7 cellular contexts compared by ENCODE assay signal in the genomic region with DNA sequence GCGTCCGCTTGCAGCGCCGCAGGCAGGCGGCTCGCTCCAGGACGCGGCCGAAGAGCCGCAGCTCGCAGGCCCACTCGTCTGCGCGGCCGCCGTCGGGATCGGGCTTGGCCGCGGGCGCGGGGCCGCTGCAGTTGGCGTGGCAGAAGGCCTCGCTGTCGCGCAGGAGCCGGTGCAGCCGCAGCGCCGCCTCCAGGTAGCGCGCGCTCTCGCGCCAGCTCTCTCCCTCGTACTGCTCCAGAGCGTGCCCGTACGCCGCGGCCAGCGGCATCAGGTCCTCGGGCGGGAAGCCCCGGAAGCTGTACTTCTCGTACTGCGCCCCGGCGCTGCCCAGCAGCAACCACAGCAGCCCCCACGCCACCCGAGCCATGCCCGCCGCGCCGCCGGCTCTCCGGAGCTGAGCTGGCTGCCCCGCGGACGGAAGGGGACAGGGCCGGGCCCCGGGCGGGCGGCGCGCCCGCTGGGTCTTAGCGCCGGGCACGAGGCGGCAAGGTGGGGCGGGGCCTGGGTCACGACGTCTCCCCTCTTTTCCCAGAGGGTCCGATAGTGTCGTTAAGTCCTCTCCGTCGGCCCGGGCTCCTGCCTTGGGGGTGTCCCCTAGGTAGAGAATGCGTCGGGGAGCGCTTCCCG.
A peak's percentile ranks its signal among the peaks of the same experiment; 100 is the strongest.
DNase-seq lines count a peak whose midpoint lies in the region; ATAC-seq lines count a peak whose summit lies in the region.

A gene with protein sequence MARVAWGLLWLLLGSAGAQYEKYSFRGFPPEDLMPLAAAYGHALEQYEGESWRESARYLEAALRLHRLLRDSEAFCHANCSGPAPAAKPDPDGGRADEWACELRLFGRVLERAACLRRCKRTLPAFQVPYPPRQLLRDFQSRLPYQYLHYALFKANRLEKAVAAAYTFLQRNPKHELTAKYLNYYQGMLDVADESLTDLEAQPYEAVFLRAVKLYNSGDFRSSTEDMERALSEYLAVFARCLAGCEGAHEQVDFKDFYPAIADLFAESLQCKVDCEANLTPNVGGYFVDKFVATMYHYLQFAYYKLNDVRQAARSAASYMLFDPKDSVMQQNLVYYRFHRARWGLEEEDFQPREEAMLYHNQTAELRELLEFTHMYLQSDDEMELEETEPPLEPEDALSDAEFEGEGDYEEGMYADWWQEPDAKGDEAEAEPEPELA (minus strand): TSS at position 401 of the 627 bp plus-strand sequence. CDS start 34 bp downstream, at position 367.

- H3K36me3 ChIP-seq in NT2/D1 (ENCODE audit: insufficient read depth, insufficient read length, low read length) = peaks cover 45% of the 10 kb centered on the region

- no peaks in the 10 kb centered on the region for H3K9me3 ChIP-seq in NT2/D1 (ENCODE audit: insufficient read depth, low read length)

- peak; percentile 60 for ATAC-seq in GM18502 (IDR thresholded peaks at IDR 0.05; ENCODE audit: poor library complexity, unreplicated experiment)

- H3K4me1 ChIP-seq in NT2/D1 (ENCODE audit: insufficient read depth, insufficient read length) = peaks cover 15% of the 10 kb centered on the region

- peak within 1 kb of the TSS; percentile 91 for H3K9ac ChIP-seq in NT2/D1 (ENCODE audit: insufficient read length, low read depth)

- DNase-seq in HK-2 (ENCODE audit: unreplicated experiment) = peak; percentile 83
- no peak for DNase-seq in NT2/D1 (ENCODE audit: low read depth, low spot score)
- DNase-seq in activated T-cell treated with anti-CD3 and anti-CD28 coated beads for 24 hours (ENCODE audit: low read depth) = peak; percentile 54
- DNase-seq in epidermal melanocyte (ENCODE audit: insufficient read length, low spot score) = peak; percentile 72
- peak; percentile 55 for DNase-seq in middle frontal gyrus (ENCODE audit: extremely low spot score, low spot score)
- peak; percentile 25 to 57 for DNase-seq in stimulated activated CD8-positive, alpha-beta memory T cell treated with anti-CD3 and anti-CD28 coated beads, Interleukin-15, amount 100 ng/mL, for 4 hours (ENCODE audit: low read depth in 2 of 2)

- peak within 1 kb of the TSS; percentile 87 for H3K4me3 ChIP-seq in NT2/D1 (ENCODE audit: insufficient read length, low read depth)

- H3K27me3 ChIP-seq in NT2/D1 (ENCODE audit: insufficient read depth, insufficient read length) = no peaks in the 10 kb centered on the region
